ENCODE assay signal across 14 cellular contexts in genomic region chr3:16319723-16320122, GRCh38. TPM values are rescaled to one million over a fixed set of nuclear protein-coding genes. Genes with fewer than 3 reads are reported as not detected.
DNase-seq lines count a peak whose midpoint lies in the region; ATAC-seq, FAIRE-seq and TF ChIP-seq lines count a peak whose summit lies in the region.
"Had no signal": no experiment of that assay in that cellular context is flagged by ENCODE, and none has a peak within 500 bp of the region (broad histone marks: within the 10 kb centered on the region; RNA-seq: fewer than 3 reads in every experiment).

No MANE protein-coding gene starts in this region.

- TF ChIP-seq POLR2A in K562 (conservative IDR thresholded peaks at IDR 0.05): no peak

- peak overlapping the region; percentile 57 for H3K27ac ChIP-seq in K562 (ENCODE audit: extremely low read depth, low read depth, low read length)
- H3K27ac ChIP-seq: ascending aorta, right atrium auricular region had no signal

- H3K27me3 Mint-ChIP-seq in activated T-cell treated with anti-CD3 and anti-CD28 coated beads, Interleukin-2, amount 50 U/mL, for 4 hours (ENCODE audit: low read depth): no peaks in the 10 kb centered on the region
- H3K27me3 Mint-ChIP-seq in T-cell: no peaks in the 10 kb centered on the region
- H3K27me3 Mint-ChIP-seq in stimulated activated naive CD8-positive, alpha-beta T cell treated with anti-CD3 and anti-CD28 coated beads, Interleukin-15, amount 100 ng/mL, for 72 hours: no peaks in the 10 kb centered on the region

- BruUV-seq in K562 (replicated peaks; lab: Mats Ljungman, UMichigan): no TSS peak

- H3K9ac ChIP-seq in K562 (ENCODE audit: insufficient read depth in 1 of 2, low read depth in 2 of 2, low read length in 2 of 2): peak overlapping the region in 1 of 2 experiments; percentile 45; a peak in 2 of 4 replicates

- no peaks in the 10 kb centered on the region for H3K9me3 Mint-ChIP-seq in activated T-cell treated with anti-CD3 and anti-CD28 coated beads, Interleukin-2, amount 50 U/mL, for 4 hours
- no peaks in the 10 kb centered on the region for H3K9me3 Mint-ChIP-seq in T-cell
- no peaks in the 10 kb centered on the region for H3K9me3 Mint-ChIP-seq in stimulated activated naive CD8-positive, alpha-beta T cell treated with anti-CD3 and anti-CD28 coated beads, Interleukin-15, amount 100 ng/mL, for 72 hours

- H3K9me1 ChIP-seq in K562 (ENCODE audit: control insufficient read depth, insufficient read depth, low read length): no peaks in the 10 kb centered on the region

- H3K27ac Mint-ChIP-seq in T-cell: peak overlapping the region; percentile 91 to 98
- H3K27ac Mint-ChIP-seq in stimulated activated naive CD8-positive, alpha-beta T cell treated with anti-CD3 and anti-CD28 coated beads, Interleukin-15, amount 100 ng/mL, for 72 hours: peak overlapping the region; percentile 89 to 93

- no peak overlapping the region for H3K4me3 Mint-ChIP-seq in activated T-cell treated with anti-CD3 and anti-CD28 coated beads, Interleukin-2, amount 50 U/mL, for 4 hours
- H3K4me3 Mint-ChIP-seq in T-cell: peak overlapping the region in 1 of 3 donors; percentile 81
- peak overlapping the region in 1 of 2 donors; percentile 40 for H3K4me3 Mint-ChIP-seq in stimulated activated naive CD8-positive, alpha-beta T cell treated with anti-CD3 and anti-CD28 coated beads, Interleukin-15, amount 100 ng/mL, for 72 hours

- in situ Hi-C loops in K562 (cut with MboI): no loop called here

- H3K4me1 Mint-ChIP-seq in activated T-cell treated with anti-CD3 and anti-CD28 coated beads, Interleukin-2, amount 50 U/mL, for 4 hours (ENCODE audit: low read depth): peaks cover 64% of the 10 kb centered on the region
- H3K4me1 Mint-ChIP-seq in T-cell: peaks cover 71 to 80% (median 78%) of the 10 kb centered on the region in 3 donors
- H3K4me1 Mint-ChIP-seq in stimulated activated naive CD8-positive, alpha-beta T cell treated with anti-CD3 and anti-CD28 coated beads, Interleukin-15, amount 100 ng/mL, for 72 hours: peaks cover 97% of the 10 kb centered on the region

- POLR2A ChIA-PET in T-cell (lab: Charles Lee): interaction anchor here in 1 of 2 donors (0.6 kb wide), 1 partner anchor 755 kb away, joined by 3 read pairs; no protein-coding TSS in a partner anchor
- POLR2A ChIA-PET in K562 (lab: Yijun Ruan, JAX): interaction anchor here (0.6 to 1.1 kb wide), 3 partner anchors 17 to 207 kb away, joined by 3 to 4 read pairs (median 3); partner anchors contain the start of genes DPH3 and OXNAD1

- TF ChIP-seq RAD21 in K562 (CRISPR knock-in tag; conservative IDR thresholded peaks at IDR 0.05 in 1 of 2, IDR thresholded peaks at IDR 0.05 in 1 of 2): no peak

- no peaks in the 10 kb centered on the region for H3K9me3 ChIP-seq in K562 (replicated peaks; ENCODE audit: control insufficient read depth, insufficient read depth, low read depth, low read length)
- H3K9me3 ChIP-seq: ascending aorta, Caco-2, right atrium auricular region had no signal

- H3K4me2 ChIP-seq in K562 (ENCODE audit: insufficient read depth, low read length): no peak overlapping the region

- intact Hi-C loops in K562 (cut with micrococcal nuclease): loop anchor here (1.0 kb wide), 3 partner anchors 29 to 231 kb away; no protein-coding TSS in a partner anchor

- H3K36me3 Mint-ChIP-seq in activated T-cell treated with anti-CD3 and anti-CD28 coated beads, Interleukin-2, amount 50 U/mL, for 4 hours (ENCODE audit: insufficient read depth): peaks cover 37% of the 10 kb centered on the region
- peaks cover 52% of the 10 kb centered on the region for H3K36me3 Mint-ChIP-seq in T-cell

- no peak for FAIRE-seq in K562 (lab: Jason Lieb, UNC)

- CTCF ChIA-PET in T-cell (lab: Charles Lee): interaction anchor here (0.6 to 5.9 kb wide), 18 partner anchors 18 to 67 kb away, joined by 3 to 75 read pairs (median 8); partner anchors contain the start of gene OXNAD1 (in 2 of the 2)
- CTCF ChIA-PET in K562 (lab: Yijun Ruan, JAX; ENCODE audit: low intra/inter-chr PET ratio): interaction anchor here (2.2 to 3.0 kb wide), 2 partner anchors 29 to 52 kb away, joined by 13 to 24 read pairs; no protein-coding TSS in a partner anchor

- H2AFZ ChIP-seq in K562 (ENCODE audit: low read depth, low read length): peak overlapping the region; percentile 81

- no peak for TF ChIP-seq EP300 in K562 (IDR thresholded peaks at IDR 0.05; ENCODE audit: low read length)

- H3K27me3 ChIP-seq in K562 (ENCODE audit: control insufficient read depth in 2 of 2, insufficient read depth in 2 of 2, low read length in 2 of 2): no peaks in the 10 kb centered on the region
- H3K27me3 ChIP-seq: ascending aorta, right atrium auricular region had no signal

- ATAC-seq in activated T-cell treated with anti-CD3 and anti-CD28 coated beads, Interleukin-2, amount 50 U/mL, for 4 hours: no peak
- ATAC-seq in T-cell (replicated peaks in 1 of 4) (no peak), K562 (peak; percentile 68), esophagus mucosa (no peak), GM21447 (IDR thresholded peaks at IDR 0.05; ENCODE audit: unreplicated experiment) (no peak)
- no peak for ATAC-seq in stimulated activated naive CD8-positive, alpha-beta T cell treated with anti-CD3 and anti-CD28 coated beads, Interleukin-15, amount 100 ng/mL, for 72 hours

- peaks cover 74% of the 10 kb centered on the region for H3K36me3 ChIP-seq in K562 (ENCODE audit: control insufficient read depth, insufficient read depth, low read length)

- H3K79me2 ChIP-seq in K562 (ENCODE audit: control insufficient read depth, insufficient read depth, low read length): no peaks in the 10 kb centered on the region

- H3K4me1 ChIP-seq in K562 (replicated peaks in 1 of 2; ENCODE audit: control insufficient read depth in 2 of 2, insufficient read depth in 2 of 2, low read length in 2 of 2): peaks cover 0 to 12% of the 10 kb centered on the region in 2 experiments; a peak in 2 of 5 replicates
- H3K4me1 ChIP-seq: ascending aorta, right atrium auricular region had no signal

- no peak for TF ChIP-seq CTCF in K562 (IDR thresholded peaks at IDR 0.05 in 2 of 3, conservative IDR thresholded peaks at IDR 0.05 in 1 of 3; ENCODE audit: insufficient read depth in 2 of 3, low read depth in 1 of 3, low read length in 3 of 3)

- 55% methylated on average over 4 of the region's 4 CpGs for WGBS in K562 (ENCODE audit: insufficient coverage, low coverage, missing lambda C conversion rate)

- peak; percentile 19 for DNase-seq in activated T-cell treated with anti-CD3 and anti-CD28 coated beads, Interleukin-2, amount 50 U/mL, for 1 hour
- no peak for DNase-seq in activated T-cell treated with anti-CD3 and anti-CD28 coated beads, Interleukin-2, amount 50 U/mL, for 4 hours
- DNase-seq in T-cell: no peak
- DNase-seq in K562 (ENCODE audit: extremely low read depth in 1 of 4, low spot score in 3 of 4): peak; percentile 40 to 57 (median 44)
- no peak for DNase-seq in stimulated activated naive CD8-positive, alpha-beta T cell treated with anti-CD3 and anti-CD28 coated beads, Interleukin-15, amount 100 ng/mL, for 72 hours
- DNase-seq in 8988T: no peak
- DNase-seq: Caco-2, EL, foreskin melanocyte, nucleus accumbens had no signal

- no peaks in the 10 kb centered on the region for H4K20me1 ChIP-seq in K562 (replicated peaks; ENCODE audit: control insufficient read depth, insufficient read depth, low read length)

- no peak overlapping the region for H3K4me3 ChIP-seq in K562
- H3K4me3 ChIP-seq: ascending aorta, right atrium auricular region had no signal

RNA-seq across cellular contexts. Expression of gene OXNAD1, which starts 54.7 kb away (rescaled TPM):
- 10 to 100 TPM; 24.6 to 25.5 (median 24.8) TPM for total RNA-seq in activated T-cell treated with anti-CD3 and anti-CD28 coated beads, Interleukin-2, amount 50 U/mL, for 4 hours
- total RNA-seq in T-cell (100 to 1,000 TPM in 3 of 5 donors, 10 to 100 TPM in 2; 78.5 to 218 (median 101) TPM), K562 (2014; rRNA removed) (41.2 and 41.6 TPM in 2 replicates), K562 (2014; rRNA removed; fragmentation: Illumina TruSeq; extraction: Trizol) (43.6 and 49.4 TPM in 2 replicates), K562 (2015; rRNA removed; fragmentation: Illumina TruSeq; extraction: Trizol) (37.7 and 41.1 TPM in 2 replicates), K562 (2021) (38.9 and 40.9 TPM in 2 replicates), esophagus mucosa (11.0 TPM)
- total RNA-seq in K562 (2011; cell fraction: chromatin; rRNA removed; ENCODE audit: low replicate concordance): 95.1 and 114 TPM in 2 replicates
- total RNA-seq in K562 (2011; cell fraction: nucleolus; rRNA removed): 55.7 and 63.8 TPM in 2 replicates
- 70.1 and 91.8 TPM in 2 replicates for total RNA-seq in K562 (2011; cell fraction: nucleoplasm; rRNA removed)
- polyA plus RNA-seq in K562 (2011; rRNA removed) (35.5 and 44.4 TPM in 2 replicates), K562 (2014; fragmentation: Illumina TruSeq; extraction: Trizol) (42.9 and 44.1 TPM in 2 replicates), K562 (2014; fragmentation: Nextera tagmentation; extraction: Ambion mirVana) (10 to 100 TPM; 12.8 to 14.5 TPM), K562 (2014; rRNA removed) (33.0 and 38.2 TPM in 2 replicates)
- 19.0 and 27.9 TPM in 2 replicates for polyA plus RNA-seq in K562 (2011; cell fraction: cytosol; rRNA removed)
- 38.4 and 44.0 TPM in 2 replicates for polyA plus RNA-seq in K562 (2011; cell fraction: nucleus; rRNA removed)
- polyA plus RNA-seq in K562 (2012): 25.3 and 33.7 TPM in 2 replicates
- 63.7 and 64.9 TPM in 2 replicates for polyA minus RNA-seq in K562 (2011; rRNA and poly(A)+ RNA removed)
- polyA minus RNA-seq in K562 (2011; cell fraction: cytosol; rRNA and poly(A)+ RNA removed): 19.3 and 23.3 TPM in 2 replicates
- polyA minus RNA-seq in K562 (2011; cell fraction: nucleus; rRNA and poly(A)+ RNA removed): 54.3 and 94.4 TPM in 2 replicates

RNA-seq across cellular contexts. Expression of gene DPH3, which starts 55.0 kb away (rescaled TPM):
- total RNA-seq in activated T-cell treated with anti-CD3 and anti-CD28 coated beads, Interleukin-2, amount 50 U/mL, for 4 hours: 10 to 100 TPM; 30.2 to 37.9 (median 33.4) TPM
- total RNA-seq in T-cell (10 to 100 TPM; 13.1 to 19.0 (median 14.4) TPM), K562 (2014; rRNA removed) (15.9 and 16.0 TPM in 2 replicates), K562 (2014; rRNA removed; fragmentation: Illumina TruSeq; extraction: Trizol) (32.8 and 34.2 TPM in 2 replicates), K562 (2015; rRNA removed; fragmentation: Illumina TruSeq; extraction: Trizol) (26.9 and 30.3 TPM in 2 replicates), K562 (2021) (44.0 and 46.0 TPM in 2 replicates), esophagus mucosa (12.2 TPM)
- total RNA-seq in K562 (2011; cell fraction: chromatin; rRNA removed; ENCODE audit: low replicate concordance): 3.7 and 8.1 TPM in 2 replicates
- total RNA-seq in K562 (2011; cell fraction: nucleolus; rRNA removed): 3.0 and 3.2 TPM in 2 replicates
- 6.1 and 11.6 TPM in 2 replicates for total RNA-seq in K562 (2011; cell fraction: nucleoplasm; rRNA removed)
- polyA plus RNA-seq in K562 (2011; rRNA removed) (48.3 and 62.7 TPM in 2 replicates), K562 (2014; fragmentation: Illumina TruSeq; extraction: Trizol) (36.6 and 38.7 TPM in 2 replicates), K562 (2014; fragmentation: Nextera tagmentation; extraction: Ambion mirVana) (100 to 1,000 TPM; 131 TPM), K562 (2014; rRNA removed) (27.2 and 28.3 TPM in 2 replicates)
- 8.6 and 12.8 TPM in 2 replicates for polyA plus RNA-seq in K562 (2011; cell fraction: cytosol; rRNA removed)
- polyA plus RNA-seq in K562 (2011; cell fraction: nucleus; rRNA removed): 5.3 and 11.8 TPM in 2 replicates
- polyA plus RNA-seq in K562 (2012): 26.1 and 35.0 TPM in 2 replicates
- polyA minus RNA-seq in K562 (2011; rRNA and poly(A)+ RNA removed): 24.8 and 26.0 TPM in 2 replicates
- 11.1 and 12.0 TPM in 2 replicates for polyA minus RNA-seq in K562 (2011; cell fraction: cytosol; rRNA and poly(A)+ RNA removed)
- polyA minus RNA-seq in K562 (2011; cell fraction: nucleus; rRNA and poly(A)+ RNA removed): 5.1 and 9.1 TPM in 2 replicates

Comparison
In these comparisons a context has a peak if more than half of its experiments do, and no peak if none do; other contexts are left out.
1. DNase-seq: peak in activated T-cell treated with anti-CD3 and anti-CD28 coated beads, Interleukin-2, amount 50 U/mL, for 1 hour (single experiment) and K562 (4 of 4); none in activated T-cell treated with anti-CD3 and anti-CD28 coated beads, Interleukin-2, amount 50 U/mL, for 4 hours (single experiment), T-cell (0 of 34), stimulated activated naive CD8-positive, alpha-beta T cell treated with anti-CD3 and anti-CD28 coated beads, Interleukin-15, amount 100 ng/mL, for 72 hours (0 of 2) and 8988T (single experiment).